In genomic region chr16:29807426-29808218, GRCh38 we compare ENCODE assay signal across 8 cellular contexts. TPM values are rescaled to one million over a fixed set of nuclear protein-coding genes. Genes with fewer than 3 reads are reported as not detected.
A peak's percentile ranks its signal among the peaks of the same experiment; 100 is the strongest.
DNase-seq lines count a peak whose midpoint lies in the region; ATAC-seq, FAIRE-seq and TF ChIP-seq lines count a peak whose summit lies in the region.

No MANE protein-coding gene starts in this region.

- peaks cover 36% of the 10 kb centered on the region for H3K4me1 Mint-ChIP-seq in Caco-2 (ENCODE audit: low read depth, unreplicated experiment)

- no peak overlapping the region for H2AFZ ChIP-seq in HCT116 (ENCODE audit: low read depth, low read length, poor library complexity, severe bottlenecking)

- RAD21 ChIA-PET in HCT116 (lab: Charles Lee; ENCODE audit: low non-redundant PET in 1 of 2, low total read pairs in 2 of 2, uncharacterized antibody in 2 of 2, unreplicated experiment in 2 of 2) = interaction anchor here (0.9 to 1.5 kb wide), 5 partner anchors 8 to 214 kb away, joined by 3 to 5 read pairs (median 3); partner anchors contain the start of gene PAGR1 (in 1 of the 2)

- TF ChIP-seq POLR2A in HCT116 (IDR thresholded peaks at IDR 0.05; ENCODE audit: borderline replicate concordance, extremely low read depth, insufficient read depth, insufficient read length) = peak; percentile 15

- TF ChIP-seq CTCF in Caco-2 (IDR thresholded peaks at IDR 0.05; ENCODE audit: insufficient read depth in 1 of 2, low read depth in 1 of 2, low read length in 1 of 2, severe bottlenecking in 1 of 2, unreplicated experiment in 1 of 2) (peak; percentile 24 to 56), HCT116 (IDR thresholded peaks at IDR 0.05 in 2 of 3, conservative IDR thresholded peaks at IDR 0.05 in 1 of 3; ENCODE audit: borderline replicate concordance in 1 of 3, insufficient read depth in 1 of 3, low read depth in 2 of 3, low read length in 2 of 3) (peak in 2 of 3 experiments; percentile 36 to 44; a peak in 4 of 6 replicates), kidney (IDR thresholded peaks at IDR 0.05; ENCODE audit: borderline replicate concordance, extremely low read depth, insufficient read depth) (peak; percentile 45)

- no peaks in the 10 kb centered on the region for H3K9me2 ChIP-seq in HCT116 (ENCODE audit: insufficient read depth)

- H3K4me3 ChIP-seq in Caco-2 (ENCODE audit: low read depth, low read length) = peak overlapping the region; percentile 90
- peak overlapping the region; percentile 50 to 74 for H3K4me3 ChIP-seq in HCT116 (replicated peaks in 1 of 2; ENCODE audit: low read depth in 1 of 2, low read length in 2 of 2)
- H3K4me3 ChIP-seq in kidney (ENCODE audit: low read length in 2 of 2) = peak overlapping the region; percentile 56 to 65

- CTCF ChIA-PET in Caco-2 (lab: Charles Lee) (interaction anchor here (0.6 to 3.5 kb wide), 11 partner anchors 9 to 258 kb away, joined by 3 to 26 read pairs (median 6); partner anchors contain the start of genes ALDOA, CDIPT, KCTD13 and PAGR1), HCT116 (lab: Charles Lee) (interaction anchor here (0.7 to 3.5 kb wide), 14 partner anchors 9 to 224 kb away, joined by 3 to 36 read pairs (median 6); partner anchors contain the start of genes ASPHD1, KIF22, MVP and PAGR1)

- H3K4me2 ChIP-seq in HCT116 (ENCODE audit: low read length) = peak overlapping the region; percentile 99

- intact Hi-C loops in Caco-2 (cut with micrococcal nuclease; ENCODE audit: unreplicated experiment) (loop anchor here (5.0 kb wide), 1 partner anchor 105 kb away; no protein-coding TSS in a partner anchor), HCT116 (cut with micrococcal nuclease) (no loop called here), kidney (cut with DNase I) (no loop called here)

- H3K36me3 ChIP-seq in Caco-2 (ENCODE audit: control insufficient read depth, insufficient read depth, low read length) = peaks cover 10% of the 10 kb centered on the region
- H3K36me3 ChIP-seq in HCT116 (ENCODE audit: control insufficient read depth in 1 of 2, insufficient read depth in 2 of 2, low read length in 2 of 2) = peaks cover 6 to 22% of the 10 kb centered on the region in 2 experiments; a peak in 3 of 4 replicates
- H3K36me3 ChIP-seq in kidney (ENCODE audit: control insufficient read depth in 1 of 2, insufficient read depth in 2 of 2, low read length in 2 of 2) = peaks cover 0 to 3% of the 10 kb centered on the region in 2 donors

- H3K9ac ChIP-seq in HCT116 (ENCODE audit: low read length) (peak overlapping the region; percentile 95), kidney (ENCODE audit: low read length in 2 of 2) (peak overlapping the region; percentile 61 to 66)

- POLR2A ChIA-PET in Caco-2 (lab: Charles Lee) = interaction anchor here (0.7 to 1.7 kb wide), 4 partner anchors 9 to 223 kb away, joined by 3 to 10 read pairs (median 4); partner anchors contain the start of genes KCTD13, KIF22, PAGR1 and TLCD3B
- POLR2A ChIA-PET in HCT116 (lab: Charles Lee) = interaction anchor here (1.0 to 2.0 kb wide), 7 partner anchors 8 to 118 kb away, joined by 3 to 20 read pairs (median 7); partner anchors contain the start of genes KCTD13, KIF22, MVP and PAGR1

- FAIRE-seq in kidney (lab: Jason Lieb, UNC) = no peak

- H3K36me3 Mint-ChIP-seq in Caco-2 (ENCODE audit: insufficient read depth, unreplicated experiment) = peaks cover 85% of the 10 kb centered on the region

- TF ChIP-seq RAD21 in HCT116 (IDR thresholded peaks at IDR 0.05; ENCODE audit: low read depth) = no peak

- peak; percentile 80 to 87 for DNase-seq in Caco-2
- DNase-seq in HCT116 (ENCODE audit: low read depth, low spot score) = peak; percentile 82
- DNase-seq in NCI-H446 treated with DMSO at 0.1 percent for 48 hours (lab: John Stamatoyannopoulos, UW) = peak; percentile 71
- DNase-seq in activated CD4-positive, CD25-positive, alpha-beta regulatory T cell treated with anti-CD3 and anti-CD28 coated beads, Interleukin-2, amount 50 U/mL, for 72 hours = peak; percentile 77
- peak; percentile 91 for DNase-seq in cerebellar cortex (ENCODE audit: low spot score)
- DNase-seq in kidney = peak; percentile 97
- DNase-seq in stimulated activated CD4-positive, alpha-beta T cell treated with anti-CD3 and anti-CD28 coated beads, Interleukin-12 subunit alpha, Interleukin-12 subunit beta, amount 100 ng/mL, for 48 hours (ENCODE audit: low read depth in 2 of 3, low spot score in 1 of 3) = peak; percentile 80 to 88 (median 85)

- peak overlapping the region; percentile 85 for H3K27ac Mint-ChIP-seq in Caco-2 (ENCODE audit: unreplicated experiment)

- no peaks in the 10 kb centered on the region for H3K9me3 Mint-ChIP-seq in Caco-2 (ENCODE audit: unreplicated experiment)

- peak overlapping the region; percentile 87 for H3K4me3 Mint-ChIP-seq in Caco-2 (ENCODE audit: unreplicated experiment)

- H3K27me3 ChIP-seq in Caco-2 (replicated peaks; ENCODE audit: control insufficient read depth, insufficient read depth, low read length) = no peaks in the 10 kb centered on the region
- H3K27me3 ChIP-seq in HCT116 (ENCODE audit: insufficient read depth, low read length) = no peaks in the 10 kb centered on the region

- H3K4me1 ChIP-seq in Caco-2 (peaks cover 28% of the 10 kb centered on the region), HCT116 (ENCODE audit: control insufficient read depth in 1 of 2, insufficient read depth in 2 of 2, low read length in 2 of 2) (peaks cover 34 to 75% of the 10 kb centered on the region in 2 experiments), kidney (ENCODE audit: control insufficient read depth in 1 of 2, insufficient read depth in 1 of 2, low read depth in 1 of 2, low read length in 2 of 2) (peaks cover 18 to 43% of the 10 kb centered on the region in 2 donors)

- H3K79me2 ChIP-seq in HCT116 (ENCODE audit: insufficient read depth, low read length) = peaks cover 35% of the 10 kb centered on the region

- no peaks in the 10 kb centered on the region for H3K27me3 Mint-ChIP-seq in Caco-2 (ENCODE audit: insufficient read depth, unreplicated experiment)

- BruUV-seq in Caco-2 (replicated peaks; lab: Mats Ljungman, UMichigan) (TSS peak; percentile 32), HCT116 (replicated peaks; lab: Mats Ljungman, UMichigan) (no TSS peak)

- no peaks in the 10 kb centered on the region for H4K20me1 ChIP-seq in HCT116 (ENCODE audit: insufficient read depth)

- H3K27ac ChIP-seq in HCT116 (ENCODE audit: low read depth, low read length) (peak overlapping the region; percentile 100), kidney (ENCODE audit: low read depth in 2 of 2, low read length in 2 of 2) (peak overlapping the region; percentile 94)

- peak; percentile 26 for ATAC-seq in HCT116
- no peak for ATAC-seq in HG03095 (IDR thresholded peaks at IDR 0.05; ENCODE audit: unreplicated experiment)

- H3K9me3 ChIP-seq in Caco-2 = no peaks in the 10 kb centered on the region
- no peaks in the 10 kb centered on the region for H3K9me3 ChIP-seq in HCT116 (ENCODE audit: control insufficient read depth in 1 of 2, insufficient read depth in 1 of 2, low read depth in 1 of 2, low read length in 2 of 2)
- no peaks in the 10 kb centered on the region for H3K9me3 ChIP-seq in kidney (ENCODE audit: control insufficient read depth in 1 of 2, low read length in 2 of 2)

TF ChIP-seq in HCT116, 20 proteins besides CTCF, POLR2A, EP300 and RAD21:
- TF ChIP-seq POLR2AphosphoS5 (IDR thresholded peaks at IDR 0.05; ENCODE audit: low read depth, low read length) (peak; percentile 69), MAX (IDR thresholded peaks at IDR 0.05) (no peak), TCF7L2 (IDR thresholded peaks at IDR 0.05; ENCODE audit: borderline replicate concordance, extremely low read depth, insufficient read depth, insufficient read length) (peak; percentile 55), JUND (IDR thresholded peaks at IDR 0.05) (no peak), SP1 (IDR thresholded peaks at IDR 0.05; ENCODE audit: low read depth) (no peak), ZFX (IDR thresholded peaks at IDR 0.05) (peak; percentile 29; the same call in 1 of the 2 replicates)
TF ChIP-seq in HCT116: peak in this region for 3.

RNA-seq across cellular contexts. Expression of gene MAZ, which starts 1.3 kb away (rescaled TPM):
- total RNA-seq in Caco-2 (2022) (299 and 317 TPM in 2 replicates), HCT116 (2021; ENCODE audit: unreplicated experiment) (256 TPM), kidney (137 TPM)
- 305 and 354 TPM in 2 replicates for polyA plus RNA-seq in HCT116 (2012)
- polyA plus RNA-seq in kidney (ENCODE audit: insufficient read depth, low read depth, low replicate concordance) = 85.5 TPM

RNA-seq across cellular contexts. Expression of gene PRRT2, which starts 4.4 kb away (rescaled TPM):
- 3.6 and 3.9 TPM in 2 replicates for total RNA-seq in Caco-2 (2022)
- 4.0 TPM for total RNA-seq in HCT116 (2021; ENCODE audit: unreplicated experiment)
- 2.5 and 2.6 TPM in 2 replicates for polyA plus RNA-seq in HCT116 (2012)
- total RNA-seq in kidney = 1.9 TPM
- polyA plus RNA-seq in kidney (ENCODE audit: insufficient read depth, low read depth, low replicate concordance) = 0.88 TPM

RNA-seq across cellular contexts. Expression of gene PAGR1, which starts 8.3 kb away (rescaled TPM):
- total RNA-seq in Caco-2 (2022) = 31.4 and 33.0 TPM in 2 replicates
- total RNA-seq in HCT116 (2021; ENCODE audit: unreplicated experiment) = 28.9 TPM
- 20.0 and 26.5 TPM in 2 replicates for polyA plus RNA-seq in HCT116 (2012)
- total RNA-seq in kidney = 23.5 TPM
- polyA plus RNA-seq in kidney (ENCODE audit: insufficient read depth, low read depth, low replicate concordance) = 30.0 TPM

RNA-seq across cellular contexts. Expression of gene MVP, which starts 12.6 kb away (rescaled TPM):
- total RNA-seq in Caco-2 (2022) (62.9 and 72.5 TPM in 2 replicates), HCT116 (2021; ENCODE audit: unreplicated experiment) (75.1 TPM), kidney (271 TPM)
- 89.5 and 100 TPM in 2 replicates for polyA plus RNA-seq in HCT116 (2012)
- 123 TPM for polyA plus RNA-seq in kidney (ENCODE audit: insufficient read depth, low read depth, low replicate concordance)

RNA-seq across cellular contexts. Expression of gene KIF22, which starts 17.1 kb away (rescaled TPM):
- 134 and 152 TPM in 2 replicates for total RNA-seq in Caco-2 (2022)
- 155 TPM for total RNA-seq in HCT116 (2021; ENCODE audit: unreplicated experiment)
- polyA plus RNA-seq in HCT116 (2012) = 141 and 166 TPM in 2 replicates
- 32.3 TPM for total RNA-seq in kidney
- polyA plus RNA-seq in kidney (ENCODE audit: insufficient read depth, low read depth, low replicate concordance) = 42.9 TPM
